Comparison of ENCODE assay signal across 17 cellular contexts in genomic region chr9:128735373-128735772, GRCh38. TPM values are rescaled to one million over a fixed set of nuclear protein-coding genes. Genes with fewer than 3 reads are reported as not detected.
DNase-seq lines count a peak whose midpoint lies in the region; ATAC-seq and TF ChIP-seq lines count a peak whose summit lies in the region.
"Had no signal": no experiment of that assay in that cellular context is flagged by ENCODE, and none has a peak within 500 bp of the region (broad histone marks: within the 10 kb centered on the region; RNA-seq: fewer than 3 reads in every experiment).

No MANE protein-coding gene starts in this region.

- no peaks in the 10 kb centered on the region for H3K27me3 Mint-ChIP-seq in progenitor cell of endocrine pancreas
- H3K27me3 Mint-ChIP-seq: activated naive CD8-positive, alpha-beta T cell treated with anti-CD3 and anti-CD28 coated beads, Interleukin-2, amount 10 ng/mL, durations not matched to agents 7 days and 5 days had no signal

- no peaks in the 10 kb centered on the region for H3K9me3 ChIP-seq in IMR-90 (ENCODE audit: control insufficient read depth, insufficient read depth, low read length)
- no peaks in the 10 kb centered on the region for H3K9me3 ChIP-seq in osteoblast (ENCODE audit: low read depth, low read length)
- H3K9me3 ChIP-seq: gastroesophageal sphincter, transverse colon had no signal

- no peak overlapping the region for H2BK5ac ChIP-seq in IMR-90 (ENCODE audit: low read depth, low read length, poor library complexity, severe bottlenecking)

- H4K91ac ChIP-seq in IMR-90 (ENCODE audit: insufficient read depth, low read depth, low read length) = no peak overlapping the region

- H3K27ac ChIP-seq in IMR-90 (ENCODE audit: insufficient read depth, low read length) (no peak overlapping the region), osteoblast (ENCODE audit: low read depth, low read length) (no peak overlapping the region)
- H3K27ac ChIP-seq: C4-2B, gastroesophageal sphincter, transverse colon, VCaP had no signal

- no peak overlapping the region for H2BK20ac ChIP-seq in IMR-90 (ENCODE audit: low read depth, low read length)

- no peak overlapping the region for H3K4me2 ChIP-seq in IMR-90 (ENCODE audit: low read depth, low read length)
- no peak overlapping the region for H3K4me2 ChIP-seq in osteoblast (ENCODE audit: insufficient read depth, low read length)

- peak in 2 of 3 experiments; percentile 17 to 68 for DNase-seq in NCI-H1417 (lab: John Stamatoyannopoulos, UW)
- no peak for DNase-seq in NCI-H1417 treated with DMSO at 0.1 percent for 48 hours (lab: John Stamatoyannopoulos, UW)
- DNase-seq in IMR-90 = no peak
- DNase-seq in cerebellum (ENCODE audit: low spot score) = peak; percentile 64
- DNase-seq in osteoblast (ENCODE audit: insufficient read length, low spot score, missing footprints) = peak; percentile 79
- no peak for DNase-seq in progenitor cell of endocrine pancreas (ENCODE audit: low spot score, unreplicated experiment)
- DNase-seq in AG08395 (ENCODE audit: low spot score) = no peak
- DNase-seq: activated CD8-positive, alpha-beta T cell treated with anti-CD3 and anti-CD28 coated beads, Interleukin-2, amount 10 ng/mL, durations not matched to agents 7 days and 5 days; activated naive CD8-positive, alpha-beta T cell treated with anti-CD3 and anti-CD28 coated beads, Interleukin-2, amount 10 ng/mL, durations not matched to agents 7 days and 5 days; activated T-cell treated with anti-CD3 and anti-CD28 coated beads, Interleukin-2, amount 50 U/mL, for 72 hours; NCI-H1436; transverse colon had no signal

- no peak overlapping the region for H2BK15ac ChIP-seq in IMR-90 (ENCODE audit: low read depth, low read length)

- in situ Hi-C loops in IMR-90 (cut with MboI; ENCODE audit: low sequenced_read_pairs) = no loop called here

- peaks cover 8% of the 10 kb centered on the region for H3K36me3 Mint-ChIP-seq in progenitor cell of endocrine pancreas (ENCODE audit: insufficient read depth)

- no peak overlapping the region for H3K27ac Mint-ChIP-seq in progenitor cell of endocrine pancreas
- H3K27ac Mint-ChIP-seq: activated CD8-positive, alpha-beta T cell treated with anti-CD3 and anti-CD28 coated beads, Interleukin-2, amount 10 ng/mL, durations not matched to agents 7 days and 5 days; activated naive CD8-positive, alpha-beta T cell treated with anti-CD3 and anti-CD28 coated beads, Interleukin-2, amount 10 ng/mL, durations not matched to agents 7 days and 5 days; activated T-cell treated with anti-CD3 and anti-CD28 coated beads, Interleukin-2, amount 50 U/mL, for 72 hours; T-helper 1 cell treated with Interleukin-12 subunit alpha and Interleukin-12 subunit beta and Interleukin-4 antibody, amounts not matched to agents 30 μg/mL and 1 μg/mL, for 36 hours had no signal

- CTCF ChIA-PET in IMR-90 (lab: Yijun Ruan, JAX) = no interaction called here

- H3K4ac ChIP-seq in IMR-90 (ENCODE audit: low read depth, low read length) = no peak overlapping the region

- no peak for TF ChIP-seq CTCF in IMR-90 (conservative IDR thresholded peaks at IDR 0.05; ENCODE audit: low read depth, low read length)
- no peak for TF ChIP-seq CTCF in osteoblast (IDR thresholded peaks at IDR 0.05; ENCODE audit: extremely low read depth, low read depth, low read length)
- no peak for TF ChIP-seq CTCF in progenitor cell of endocrine pancreas (IDR thresholded peaks at IDR 0.05; ENCODE audit: unreplicated experiment)

- H3K4me1 ChIP-seq in IMR-90 (ENCODE audit: control insufficient read depth, insufficient read depth, low read length) (peaks cover 2% of the 10 kb centered on the region; the same call in 1 of the 2 replicates), osteoblast (ENCODE audit: insufficient read depth, low read length) (peaks cover 3% of the 10 kb centered on the region)
- H3K4me1 ChIP-seq: transverse colon had no signal

- H4K5ac ChIP-seq in IMR-90 (ENCODE audit: low read depth, low read length) = no peak overlapping the region

- no TSS peak for BruUV-seq in IMR-90 (replicated peaks; lab: Mats Ljungman, UMichigan)

- no peak for ATAC-seq in IMR-90 (ENCODE audit: low read depth)
- no peak for ATAC-seq in HG03439 (IDR thresholded peaks at IDR 0.05; ENCODE audit: unreplicated experiment)
- ATAC-seq: activated CD8-positive, alpha-beta T cell treated with anti-CD3 and anti-CD28 coated beads, Interleukin-2, amount 10 ng/mL, durations not matched to agents 7 days and 5 days; activated T-cell treated with anti-CD3 and anti-CD28 coated beads, Interleukin-2, amount 50 U/mL, for 72 hours; gastroesophageal sphincter had no signal

- H3K18ac ChIP-seq in IMR-90 (ENCODE audit: low read depth, low read length) = no peak overlapping the region

- no peak overlapping the region for H4K8ac ChIP-seq in IMR-90 (ENCODE audit: low read depth in 2 of 2, low read length in 2 of 2)

- H3K9ac ChIP-seq in IMR-90 (ENCODE audit: low read depth, low read length) = no peak overlapping the region

- WGBS in IMR-90 (ENCODE audit: extremely low coverage in 2 of 2, insufficient read length in 1 of 2), 2 experiments = no CpG with 5 or more reads among the region's 2 CpGs

- no peak overlapping the region for H2BK120ac ChIP-seq in IMR-90 (ENCODE audit: low read depth, low read length)

- H3K14ac ChIP-seq in IMR-90 (replicated peaks; ENCODE audit: low read depth, low read length) = no peak overlapping the region

- no peaks in the 10 kb centered on the region for H3K9me3 Mint-ChIP-seq in progenitor cell of endocrine pancreas (ENCODE audit: low read depth)
- H3K9me3 Mint-ChIP-seq: activated naive CD8-positive, alpha-beta T cell treated with anti-CD3 and anti-CD28 coated beads, Interleukin-2, amount 10 ng/mL, durations not matched to agents 7 days and 5 days; activated T-cell treated with anti-CD3 and anti-CD28 coated beads, Interleukin-2, amount 50 U/mL, for 72 hours; T-helper 1 cell treated with Interleukin-12 subunit alpha and Interleukin-12 subunit beta and Interleukin-4 antibody, amounts not matched to agents 30 μg/mL and 1 μg/mL, for 36 hours had no signal

- H4K20me1 ChIP-seq in IMR-90 (ENCODE audit: insufficient read depth, low read length) (no peaks in the 10 kb centered on the region), osteoblast (ENCODE audit: insufficient read depth, low read length) (no peaks in the 10 kb centered on the region)

- H2AK5ac ChIP-seq in IMR-90 (ENCODE audit: low read depth, low read length) = no peak overlapping the region

- no peak overlapping the region for H3K56ac ChIP-seq in IMR-90 (ENCODE audit: extremely low read depth, insufficient read depth, low read length)

- no peak overlapping the region for H3K4me3 Mint-ChIP-seq in progenitor cell of endocrine pancreas (ENCODE audit: low read depth)
- H3K4me3 Mint-ChIP-seq: activated CD8-positive, alpha-beta T cell treated with anti-CD3 and anti-CD28 coated beads, Interleukin-2, amount 10 ng/mL, durations not matched to agents 7 days and 5 days; activated naive CD8-positive, alpha-beta T cell treated with anti-CD3 and anti-CD28 coated beads, Interleukin-2, amount 10 ng/mL, durations not matched to agents 7 days and 5 days; activated T-cell treated with anti-CD3 and anti-CD28 coated beads, Interleukin-2, amount 50 U/mL, for 72 hours; T-helper 1 cell treated with Interleukin-12 subunit alpha and Interleukin-12 subunit beta and Interleukin-4 antibody, amounts not matched to agents 30 μg/mL and 1 μg/mL, for 36 hours had no signal

- no peaks in the 10 kb centered on the region for H3K79me1 ChIP-seq in IMR-90 (ENCODE audit: low read depth in 1 of 2, low read length in 2 of 2)

- dilution Hi-C loops in IMR-90 (cut with HindIII; ENCODE audit: low sequenced_read_pairs, unreplicated experiment) = no loop called here

- H3K27me3 ChIP-seq in IMR-90 (ENCODE audit: control insufficient read depth, insufficient read depth, low read length) = no peaks in the 10 kb centered on the region
- H3K27me3 ChIP-seq in osteoblast (ENCODE audit: insufficient read depth, low read length) = no peaks in the 10 kb centered on the region
- H3K27me3 ChIP-seq: gastroesophageal sphincter, transverse colon had no signal

- H3K23ac ChIP-seq in IMR-90 (ENCODE audit: low read depth, low read length) = no peak overlapping the region

- H3K4me3 ChIP-seq in IMR-90 (ENCODE audit: insufficient read depth, low read depth, low read length) (no peak overlapping the region), osteoblast (ENCODE audit: insufficient read depth, low read length) (no peak overlapping the region)
- H3K4me3 ChIP-seq: gastroesophageal sphincter, transverse colon had no signal

- H2AFZ ChIP-seq in IMR-90 (replicated peaks; ENCODE audit: low read length, poor library complexity) (no peak overlapping the region), osteoblast (ENCODE audit: low read length) (no peak overlapping the region)

- TF ChIP-seq POLR2A in IMR-90 (IDR thresholded peaks at IDR 0.05; ENCODE audit: low read depth, low read length) = no peak

- no peaks in the 10 kb centered on the region for H3K79me2 ChIP-seq in osteoblast (ENCODE audit: insufficient read depth, low read length)

- peaks cover 32% of the 10 kb centered on the region for H3K36me3 ChIP-seq in IMR-90 (ENCODE audit: control insufficient read depth, insufficient read depth, low read length)
- H3K36me3 ChIP-seq in osteoblast (ENCODE audit: insufficient read depth, low read length) = peaks cover 25% of the 10 kb centered on the region

- H3K9me1 ChIP-seq in IMR-90 (ENCODE audit: insufficient read depth, low read length) = peaks cover 6% of the 10 kb centered on the region; the same call in 1 of the 2 replicates

- POLR2A ChIA-PET in IMR-90 (lab: Charles Lee; ENCODE audit: unreplicated experiment) = no interaction called here

- H2AK9ac ChIP-seq in IMR-90 (replicated peaks; ENCODE audit: low read depth, low read length, poor library complexity) = peak overlapping the region; percentile 65

- TF ChIP-seq RAD21 in IMR-90 (IDR thresholded peaks at IDR 0.05; ENCODE audit: low read length) = no peak

- intact Hi-C loops in IMR-90 (cut with micrococcal nuclease) = no loop called here

- no peaks in the 10 kb centered on the region for H3K4me1 Mint-ChIP-seq in progenitor cell of endocrine pancreas (ENCODE audit: low read depth)

RNA-seq across cellular contexts. Expression of gene ZDHHC12, which starts 11.4 kb away (rescaled TPM):
- total RNA-seq in IMR-90 (2012; rRNA removed) = 13.9 and 16.7 TPM in 2 replicates
- 60.7 and 75.1 TPM in 2 replicates for polyA plus RNA-seq in IMR-90 (2012; rRNA removed)
- 76.2 and 119 TPM in 2 replicates for polyA plus RNA-seq in IMR-90 (2012; cell fraction: cytosol; rRNA removed)
- polyA plus RNA-seq in IMR-90 (2012; cell fraction: nucleus; rRNA removed; ENCODE audit: low replicate concordance) = 11.3 and 58.5 TPM in 2 replicates
- total RNA-seq in cerebellum = 1.7 TPM
- total RNA-seq in osteoblast = 32.7 and 35.1 TPM in 2 replicates
- total RNA-seq in progenitor cell of endocrine pancreas = 33.7 TPM in 2 replicates

RNA-seq across cellular contexts. Expression of gene PKN3, which starts 33.1 kb away (rescaled TPM):
- total RNA-seq in IMR-90 (2012; rRNA removed) = 1.6 and 1.7 TPM in 2 replicates
- 3.8 and 5.7 TPM in 2 replicates for polyA plus RNA-seq in IMR-90 (2012; rRNA removed)
- 3.5 and 3.6 TPM in 2 replicates for polyA plus RNA-seq in IMR-90 (2012; cell fraction: cytosol; rRNA removed)
- polyA plus RNA-seq in IMR-90 (2012; cell fraction: nucleus; rRNA removed; ENCODE audit: low replicate concordance) = 18.8 and 32.4 TPM in 2 replicates
- total RNA-seq in cerebellum = 4.2 TPM
- 3.5 and 4.3 TPM in 2 replicates for total RNA-seq in osteoblast
- total RNA-seq in progenitor cell of endocrine pancreas = 20.0 and 20.2 TPM in 2 replicates

RNA-seq across cellular contexts. Expression of gene ZER1, which starts 36.4 kb away (rescaled TPM):
- total RNA-seq in IMR-90 (2012; rRNA removed) (7.5 and 7.7 TPM in 2 replicates), cerebellum (21.8 TPM), osteoblast (26.4 and 27.1 TPM in 2 replicates), progenitor cell of endocrine pancreas (38.4 and 42.2 TPM in 2 replicates)
- polyA plus RNA-seq in IMR-90 (2012; rRNA removed) = 34.9 and 45.1 TPM in 2 replicates
- polyA plus RNA-seq in IMR-90 (2012; cell fraction: cytosol; rRNA removed) = 27.8 and 35.2 TPM in 2 replicates
- polyA plus RNA-seq in IMR-90 (2012; cell fraction: nucleus; rRNA removed; ENCODE audit: low replicate concordance) = 22.0 and 42.1 TPM in 2 replicates

RNA-seq across cellular contexts. Expression of gene SET, which starts 46.4 kb away (rescaled TPM):
- 182 and 587 TPM in 2 replicates for total RNA-seq in IMR-90 (2012; rRNA removed)
- 80.2 and 104 TPM in 2 replicates for polyA plus RNA-seq in IMR-90 (2012; rRNA removed)
- polyA plus RNA-seq in IMR-90 (2012; cell fraction: cytosol; rRNA removed) = 13.7 and 17.9 TPM in 2 replicates
- polyA plus RNA-seq in IMR-90 (2012; cell fraction: nucleus; rRNA removed; ENCODE audit: low replicate concordance) = 21.2 and 52.6 TPM in 2 replicates
- 254 TPM for total RNA-seq in cerebellum
- total RNA-seq in osteoblast = 365 and 397 TPM in 2 replicates
- 563 and 571 TPM in 2 replicates for total RNA-seq in progenitor cell of endocrine pancreas

RNA-seq across cellular contexts. Expression of gene TBC1D13, which starts 51.7 kb away (rescaled TPM):
- total RNA-seq in IMR-90 (2012; rRNA removed) = 7.2 and 9.1 TPM in 2 replicates
- 25.0 and 26.4 TPM in 2 replicates for polyA plus RNA-seq in IMR-90 (2012; rRNA removed)
- polyA plus RNA-seq in IMR-90 (2012; cell fraction: cytosol; rRNA removed) = 23.3 and 26.4 TPM in 2 replicates
- 40.1 and 43.3 TPM in 2 replicates for polyA plus RNA-seq in IMR-90 (2012; cell fraction: nucleus; rRNA removed; ENCODE audit: low replicate concordance)
- 8.4 TPM for total RNA-seq in cerebellum
- 17.0 and 18.6 TPM in 2 replicates for total RNA-seq in osteoblast
- 36.1 and 36.2 TPM in 2 replicates for total RNA-seq in progenitor cell of endocrine pancreas

Comparison
In these comparisons a context has a peak if more than half of its experiments do, and no peak if none do; other contexts are left out.
1. DNase-seq: peak in NCI-H1417 (2 of 3), cerebellum (single experiment) and osteoblast (single experiment); none in NCI-H1417 treated with DMSO at 0.1 percent for 48 hours (single experiment), IMR-90 (single experiment), progenitor cell of endocrine pancreas (single experiment) and AG08395 (single experiment).